ENCODE assay signal across 7 cellular contexts in the genomic region with DNA sequence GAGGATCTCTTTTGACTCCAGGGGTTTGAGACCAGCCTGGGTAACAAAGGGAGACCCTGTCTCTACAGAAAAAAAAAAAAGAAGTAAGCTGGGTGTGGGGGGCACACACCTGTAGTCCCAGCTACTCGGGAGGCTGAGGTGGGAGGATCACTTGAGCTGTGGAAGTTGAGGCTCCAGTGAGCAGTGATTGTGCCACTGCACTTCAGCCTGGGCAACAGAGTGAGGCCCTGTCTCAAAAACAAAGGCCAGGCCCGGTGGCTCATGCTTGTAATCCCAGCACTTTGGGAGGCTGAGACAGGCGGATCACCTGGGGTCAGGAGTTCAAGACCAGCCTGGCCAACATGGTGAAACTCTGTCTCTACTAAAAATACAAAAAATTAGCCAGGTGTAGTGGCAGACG. TPM values are rescaled to one million over a fixed set of nuclear protein-coding genes. Genes with fewer than 3 reads are reported as not detected.
DNase-seq lines count a peak whose midpoint lies in the region; ATAC-seq and TF ChIP-seq lines count a peak whose summit lies in the region.
"Not testable (repeated sequence)": the region's sequence is repeated elsewhere in the genome, so short reads cannot be mapped to it uniquely, and the experiment has no call there.

No MANE protein-coding gene starts in this region.

- TF ChIP-seq CTCF in H9 (conservative IDR thresholded peaks at IDR 0.05); Peyer's patch (IDR thresholded peaks at IDR 0.05); mammary epithelial cell (conservative IDR thresholded peaks at IDR 0.05 in 1 of 2, IDR thresholded peaks at IDR 0.05 in 1 of 2; ENCODE audit: extremely low read depth in 1 of 2, insufficient read depth in 1 of 2, low read depth in 1 of 2, low read length in 2 of 2); heart left ventricle (IDR thresholded peaks at IDR 0.05); right lobe of liver (IDR thresholded peaks at IDR 0.05); thyroid gland (IDR thresholded peaks at IDR 0.05): not testable (repeated sequence)

- dilution Hi-C loops in mammary epithelial cell (cut with HindIII; ENCODE audit: low sequenced_read_pairs): not testable (repeated sequence)

- not testable (repeated sequence) for H4K91ac ChIP-seq in H9 (ENCODE audit: insufficient read length, low read depth, low read length)

- H3K79me1 ChIP-seq in H9 (ENCODE audit: insufficient read depth, low read depth, low read length, poor library complexity, severe bottlenecking): not testable (repeated sequence)

- not testable (repeated sequence) for H4K20me1 ChIP-seq in H9 (ENCODE audit: control insufficient read depth, insufficient read depth, insufficient read length); mammary epithelial cell (ENCODE audit: insufficient read depth, low read length)

- H4K8ac ChIP-seq in H9 (replicated peaks; ENCODE audit: insufficient read length, low read depth, low read length): not testable (repeated sequence)

- H3K27me3 ChIP-seq in H9 (ENCODE audit: insufficient read depth, low read length); Peyer's patch; mammary epithelial cell (ENCODE audit: insufficient read depth, low read length); heart left ventricle; right lobe of liver; rectal smooth muscle tissue (ENCODE audit: control insufficient read depth, insufficient read depth, low read length); thyroid gland: not testable (repeated sequence)

- not testable (repeated sequence) for H3K18ac ChIP-seq in H9 (ENCODE audit: insufficient read length, low read depth, low read length)

- not testable (repeated sequence) for H2AFZ ChIP-seq in H9 (ENCODE audit: low read length); mammary epithelial cell (ENCODE audit: low read depth, low read length)

- in situ Hi-C loops in mammary epithelial cell (cut with MboI; ENCODE audit: low sequenced_read_pairs in 2 of 2): not testable (repeated sequence)

- CTCF ChIA-PET in mammary epithelial cell (lab: Charles Lee; ENCODE audit: low non-redundant PET): not testable (repeated sequence)

- not testable (repeated sequence) for H4K5ac ChIP-seq in H9 (ENCODE audit: insufficient read length, low read depth, low read length)

- intact Hi-C loops in mammary epithelial cell (cut with micrococcal nuclease) (loop anchor here (5.0 kb wide), 1 partner anchor 65 kb away; a partner anchor contains a TSS), heart left ventricle (cut with DNase I) (loop anchor here in 5 of 10 donors (2.0 to 10.0 kb wide), 4 partner anchors 17 to 123 kb away; a partner anchor contains a TSS), thyroid gland (cut with DNase I) (loop anchor here (10.0 kb wide), 1 partner anchor 63 kb away; a partner anchor contains a TSS)
- intact Hi-C loops in right lobe of liver (cut with DNase I): not testable (repeated sequence)

- not testable (repeated sequence) for H2BK15ac ChIP-seq in H9 (ENCODE audit: low read depth, low read length)

- not testable (repeated sequence) for TF ChIP-seq POLR2A in Peyer's patch (IDR thresholded peaks at IDR 0.05); heart left ventricle (IDR thresholded peaks at IDR 0.05); right lobe of liver (IDR thresholded peaks at IDR 0.05); thyroid gland (IDR thresholded peaks at IDR 0.05)

- not testable (repeated sequence) for H2BK5ac ChIP-seq in H9 (ENCODE audit: insufficient read length, low read length)

- H3K27ac ChIP-seq in H9 (ENCODE audit: insufficient read length, low read depth, low read length); mammary epithelial cell (ENCODE audit: insufficient read depth, low read depth, low read length); right lobe of liver: not testable (repeated sequence)
- H3K27ac ChIP-seq in Peyer's patch (peak overlapping the region in 3 of 4 donors; percentile 71 to 95 (median 93)), heart left ventricle (peak overlapping the region; percentile 69 to 98 (median 94)), rectal smooth muscle tissue (ENCODE audit: low read depth, low read length) (peak overlapping the region; percentile 97), thyroid gland (peak overlapping the region; percentile 89 to 93 (median 91))

- H3K23me2 ChIP-seq in H9 (ENCODE audit: insufficient read length, low read depth, low read length, poor library complexity, severe bottlenecking): peaks cover 11% of the 10 kb centered on the region

- not testable (repeated sequence) for H3K9ac ChIP-seq in H9 (ENCODE audit: extremely low read depth, insufficient read length, low read length); mammary epithelial cell (ENCODE audit: insufficient read depth, low read length); rectal smooth muscle tissue (ENCODE audit: low read length)

- peak overlapping the region; percentile 96 for H3K4me2 ChIP-seq in H9 (ENCODE audit: insufficient read depth, insufficient read length, low read length)
- peak overlapping the region; percentile 91 for H3K4me2 ChIP-seq in mammary epithelial cell (ENCODE audit: insufficient read depth, low read depth, low read length)

- H3K27ac Mint-ChIP-seq in H9: not testable (repeated sequence)

- not testable (repeated sequence) for H3K56ac ChIP-seq in H9 (ENCODE audit: insufficient read length, low read depth, low read length)

- H3K4me3 ChIP-seq in Peyer's patch (peak overlapping the region in 2 of 4 donors; percentile 54 to 62), heart left ventricle (peak overlapping the region in 11 of 12 donors; percentile 27 to 69 (median 60)), right lobe of liver (peak overlapping the region in 2 of 3 donors; percentile 59 to 65), rectal smooth muscle tissue (ENCODE audit: low read length) (peak overlapping the region; percentile 73), thyroid gland (replicated peaks in 1 of 3) (peak overlapping the region in 2 of 3 donors; percentile 13 to 37)
- not testable (repeated sequence) for H3K4me3 ChIP-seq in mammary epithelial cell (replicated peaks in 1 of 3; ENCODE audit: insufficient read depth in 1 of 3, low read depth in 2 of 3, low read length in 3 of 3)

- H2AK5ac ChIP-seq in H9 (ENCODE audit: insufficient read length, low read length): not testable (repeated sequence)

- H2BK120ac ChIP-seq in H9 (ENCODE audit: low read depth, low read length, poor library complexity, severe bottlenecking): not testable (repeated sequence)

- H3K4me3 Mint-ChIP-seq in H9: not testable (repeated sequence)

- DNase-seq in H9, Peyer's patch, mammary epithelial cell, heart left ventricle, right lobe of liver, thyroid gland: not testable (repeated sequence)

- ATAC-seq in heart left ventricle, right lobe of liver: not testable (repeated sequence)

- not testable (repeated sequence) for H3K9me3 Mint-ChIP-seq in H9

- BruUV-seq in mammary epithelial cell (replicated peaks; lab: Mats Ljungman, UMichigan): not testable (repeated sequence)

- H3K9me3 ChIP-seq in H9 (ENCODE audit: control insufficient read depth, low read depth, low read length); Peyer's patch; mammary epithelial cell (replicated peaks; ENCODE audit: insufficient read depth, low read length); heart left ventricle; right lobe of liver; thyroid gland: not testable (repeated sequence)

- H3K23ac ChIP-seq in H9 (ENCODE audit: insufficient read length, low read depth, low read length): not testable (repeated sequence)

- not testable (repeated sequence) for H3K79me2 ChIP-seq in H9 (ENCODE audit: insufficient read depth, low read length); mammary epithelial cell (ENCODE audit: insufficient read depth, low read length)

- H3K4ac ChIP-seq in H9 (ENCODE audit: low read depth, low read length): not testable (repeated sequence)

- not testable (repeated sequence) for H2BK20ac ChIP-seq in H9 (ENCODE audit: low read depth, low read length, poor library complexity, severe bottlenecking)

- H3K27me3 Mint-ChIP-seq in H9 (ENCODE audit: low read depth): not testable (repeated sequence)

- not testable (repeated sequence) for H3T11ph ChIP-seq in H9 (ENCODE audit: low read length)

- no CpG with 5 or more reads among the region's 4 CpGs for whole genome bisulfite sequencing in H9 (ENCODE audit: extremely low coverage, insufficient read length, low lambda C conversion rate)
- WGBS in mammary epithelial cell (ENCODE audit: low coverage, missing lambda C conversion rate): 100% methylated on average over 3 of the region's 4 CpGs
- 78 to 85% (median 82%) methylated on average over 4 of the region's 4 CpGs for WGBS in heart left ventricle, 4 donors
- WGBS in right lobe of liver (ENCODE audit: insufficient coverage, low coverage, low lambda C conversion rate, missing lambda C conversion rate): 58% methylated on average over 4 of the region's 4 CpGs
- 80 to 91% methylated on average over 4 of the region's 4 CpGs for WGBS in thyroid gland, 2 donors

- H3K4me1 Mint-ChIP-seq in H9: peaks cover 20 to 21% of the 10 kb centered on the region in 2 experiments

- H3K14ac ChIP-seq in H9 (ENCODE audit: insufficient read depth, low read length): not testable (repeated sequence)

- H3K36me3 ChIP-seq in Peyer's patch; mammary epithelial cell (ENCODE audit: insufficient read depth, low read length); heart left ventricle; right lobe of liver; rectal smooth muscle tissue (ENCODE audit: control insufficient read depth, insufficient read depth, low read length); thyroid gland: not testable (repeated sequence)

- not testable (repeated sequence) for H2BK12ac ChIP-seq in H9 (ENCODE audit: insufficient read length, low read depth, low read length)

- H3K36me3 Mint-ChIP-seq in H9 (ENCODE audit: insufficient read depth in 1 of 3, low read depth in 3 of 3): not testable (repeated sequence)

- H3K4me1 ChIP-seq in H9 (ENCODE audit: insufficient read depth, low read length): not testable (repeated sequence)
- H3K4me1 ChIP-seq in Peyer's patch: peaks cover 0 to 24% (median 2%) of the 10 kb centered on the region in 4 donors
- peaks cover 28% of the 10 kb centered on the region for H3K4me1 ChIP-seq in mammary epithelial cell (ENCODE audit: insufficient read depth, low read length)
- H3K4me1 ChIP-seq in heart left ventricle: peaks cover 0 to 67% (median 38%) of the 10 kb centered on the region in 12 donors
- peaks cover 0 to 25% (median 8%) of the 10 kb centered on the region in 4 donors for H3K4me1 ChIP-seq in right lobe of liver
- peaks cover 17% of the 10 kb centered on the region for H3K4me1 ChIP-seq in rectal smooth muscle tissue (ENCODE audit: control insufficient read depth, insufficient read depth, low read length)
- peaks cover 29 to 54% of the 10 kb centered on the region in 2 donors for H3K4me1 ChIP-seq in thyroid gland

RNA-seq across cellular contexts. Expression of a gene that starts 1.7 kb away (rescaled TPM):
- total RNA-seq in H9 (2021) (1.4 and 1.5 TPM in 2 replicates), Peyer's patch (10 to 100 TPM in 3 of 4 donors, 1 to 10 TPM in 1; 9.2 to 18.3 (median 14.9) TPM), mammary epithelial cell (under 1 TPM; 0.17 to 0.89 TPM), heart left ventricle (1 to 10 TPM; 3.4 to 9.5 (median 8.4) TPM), right lobe of liver (1 to 10 TPM; 2.1 to 9.6 (median 3.1) TPM), thyroid gland (10 to 100 TPM in 2 of 4 donors, 1 to 10 TPM in 2; 8.3 to 15.8 (median 12.4) TPM)
- polyA plus RNA-seq in mammary epithelial cell (0.94 TPM), heart left ventricle (10 to 100 TPM in 1 of 2 donors, 1 to 10 TPM in 1; 5.4 to 13.3 TPM)
- not detected for polyA minus RNA-seq in mammary epithelial cell

RNA-seq across cellular contexts. Expression of a gene that starts 3.9 kb away (rescaled TPM):
- total RNA-seq in H9 (2021): 15.5 and 18.9 TPM in 2 replicates
- 10 to 100 TPM; 15.7 to 36.4 (median 25.0) TPM for total RNA-seq in Peyer's patch
- total RNA-seq in mammary epithelial cell: 10 to 100 TPM in 1 of 2 donors, 1 to 10 TPM in 1; 5.3 to 27.0 TPM
- polyA plus RNA-seq in mammary epithelial cell: 25.7 TPM
- polyA minus RNA-seq in mammary epithelial cell: 24.4 TPM
- 10 to 100 TPM in 5 of 9 donors, 1 to 10 TPM in 4; 6.7 to 15.9 (median 10.9) TPM for total RNA-seq in heart left ventricle
- polyA plus RNA-seq in heart left ventricle: 10 to 100 TPM; 13.6 to 20.0 TPM
- total RNA-seq in right lobe of liver: 1 to 10 TPM; 1.7 to 6.6 (median 3.6) TPM
- total RNA-seq in thyroid gland: 10 to 100 TPM; 24.0 to 48.8 (median 36.1) TPM

RNA-seq across cellular contexts. Expression of a gene that starts 16.5 kb away (rescaled TPM):
- total RNA-seq in H9 (2021) (21.0 and 23.0 TPM in 2 replicates), Peyer's patch (10 to 100 TPM; 40.6 to 57.0 (median 48.5) TPM), mammary epithelial cell (10 to 100 TPM; 11.9 to 15.8 TPM), heart left ventricle (10 to 100 TPM; 11.6 to 23.9 (median 15.3) TPM), right lobe of liver (10 to 100 TPM in 5 of 6 experiments, 1 to 10 TPM in 1; 9.6 to 20.2 (median 13.2) TPM), thyroid gland (10 to 100 TPM; 48.1 to 68.1 (median 57.9) TPM)
- polyA plus RNA-seq in mammary epithelial cell (5.5 TPM), heart left ventricle (10 to 100 TPM; 10.3 to 12.0 TPM)
- polyA minus RNA-seq in mammary epithelial cell: 20.7 TPM

RNA-seq across cellular contexts. Expression of a gene that starts 59.1 kb away (rescaled TPM):
- 56.5 and 61.4 TPM in 2 replicates for total RNA-seq in H9 (2021)
- total RNA-seq in Peyer's patch: 10 to 100 TPM; 32.4 to 53.6 (median 42.0) TPM
- 10 to 100 TPM; 31.7 to 58.0 TPM for total RNA-seq in mammary epithelial cell
- polyA plus RNA-seq in mammary epithelial cell: 17.7 TPM
- 54.9 TPM for polyA minus RNA-seq in mammary epithelial cell
- total RNA-seq in heart left ventricle: 100 to 1,000 TPM in 4 of 9 donors, 10 to 100 TPM in 5; 69.0 to 114 (median 98.3) TPM
- polyA plus RNA-seq in heart left ventricle: 10 to 100 TPM; 40.1 to 41.3 TPM
- 10 to 100 TPM; 22.2 to 56.8 (median 39.6) TPM for total RNA-seq in right lobe of liver
- 10 to 100 TPM; 65.4 to 84.6 (median 76.9) TPM for total RNA-seq in thyroid gland
